Comparison of ENCODE assay signal across 21 cellular contexts in genomic region chr18:44508474-44508873, GRCh38.
DNase-seq lines count a peak whose midpoint lies in the region; ATAC-seq, FAIRE-seq and TF ChIP-seq lines count a peak whose summit lies in the region.
"Had no signal": no experiment of that assay in that cellular context is flagged by ENCODE, and none has a peak within 500 bp of the region (broad histone marks: within the 10 kb centered on the region; RNA-seq: fewer than 3 reads in every experiment).

No MANE protein-coding gene starts in this region.

- H3K9me3 ChIP-seq in OCI-LY3 (ENCODE audit: insufficient read depth, low read length): 0 out of 2 replicates have a peak, but pooled peaks cover 9% of the 10 kb centered on the region
- no peaks in the 10 kb centered on the region for H3K9me3 ChIP-seq in neutrophil
- H3K9me3 ChIP-seq: heart right ventricle, SJSA1, uterus had no signal

- H3K27me3 ChIP-seq in OCI-LY3 (ENCODE audit: low read depth, low read length) (no peaks in the 10 kb centered on the region), neutrophil (no peaks in the 10 kb centered on the region)
- H3K27me3 ChIP-seq: heart right ventricle, neural progenitor cell, uterus had no signal

- peak overlapping the region; percentile 10 for H3K4me3 ChIP-seq in OCI-LY3 (ENCODE audit: low read length)
- H3K4me3 ChIP-seq in neutrophil (ENCODE audit: low read depth in 1 of 2, low read length in 1 of 2): no peak overlapping the region
- H3K4me3 ChIP-seq: heart right ventricle, neural progenitor cell, SJSA1, uterus had no signal

- ATAC-seq in GM18498 (IDR thresholded peaks at IDR 0.05; ENCODE audit: unreplicated experiment) (peak; percentile 28), GM21381 (IDR thresholded peaks at IDR 0.05; ENCODE audit: unreplicated experiment) (peak; percentile 7)
- ATAC-seq: PC-3 had no signal

- no peaks in the 10 kb centered on the region for H4K20me1 ChIP-seq in OCI-LY3 (ENCODE audit: insufficient read depth, low read length)

- peaks cover 34% of the 10 kb centered on the region for H3K4me1 ChIP-seq in OCI-LY3 (ENCODE audit: low read length)
- H3K4me1 ChIP-seq in neutrophil (ENCODE audit: control insufficient read depth in 1 of 2, insufficient read depth in 1 of 2, low read depth in 1 of 2, low read length in 1 of 2): peaks cover 16 to 18% of the 10 kb centered on the region in 2 experiments
- H3K4me1 ChIP-seq: neural progenitor cell, SJSA1, uterus had no signal

- no peak for TF ChIP-seq CTCF in OCI-LY3 (IDR thresholded peaks at IDR 0.05; ENCODE audit: low read depth, low read length)
- TF ChIP-seq CTCF in neutrophil (IDR thresholded peaks at IDR 0.05): no peak
- TF ChIP-seq CTCF in chondrocyte (IDR thresholded peaks at IDR 0.05): no peak

- no peak overlapping the region for H3K27ac Mint-ChIP-seq in chondrocyte (ENCODE audit: unreplicated experiment)
- H3K27ac Mint-ChIP-seq: neural progenitor cell; stimulated activated naive CD8-positive, alpha-beta T cell treated with anti-CD3 and anti-CD28 coated beads, Interleukin-15, Interleukin-2, amounts not matched to agents 100 ng/mL and 50 ng/mL, for 24 hours had no signal

- H3K36me3 Mint-ChIP-seq in chondrocyte (ENCODE audit: low read depth): no peaks in the 10 kb centered on the region
- H3K36me3 Mint-ChIP-seq: neural progenitor cell had no signal

- H3K4me2 ChIP-seq in OCI-LY3 (ENCODE audit: low read length): peak overlapping the region; percentile 59
- H3K4me2 ChIP-seq: neural progenitor cell had no signal

- H3K4me3 Mint-ChIP-seq in chondrocyte (ENCODE audit: unreplicated experiment): no peak overlapping the region
- H3K4me3 Mint-ChIP-seq: neural progenitor cell; stimulated activated naive CD8-positive, alpha-beta T cell treated with anti-CD3 and anti-CD28 coated beads, Interleukin-15, Interleukin-2, amounts not matched to agents 100 ng/mL and 50 ng/mL, for 24 hours had no signal

- no peaks in the 10 kb centered on the region for H3K79me2 ChIP-seq in OCI-LY3 (ENCODE audit: low read length)

- peak overlapping the region; percentile 82 for H3K27ac ChIP-seq in OCI-LY3 (ENCODE audit: low read length)
- H3K27ac ChIP-seq in neutrophil: peak overlapping the region; percentile 68
- H3K27ac ChIP-seq: neural progenitor cell, SJSA1, uterus had no signal

- no peaks in the 10 kb centered on the region for H3K27me3 Mint-ChIP-seq in chondrocyte (ENCODE audit: low read depth)
- H3K27me3 Mint-ChIP-seq: stimulated activated naive CD8-positive, alpha-beta T cell treated with anti-CD3 and anti-CD28 coated beads, Interleukin-15, Interleukin-2, amounts not matched to agents 100 ng/mL and 50 ng/mL, for 24 hours had no signal

- H2AFZ ChIP-seq in OCI-LY3 (ENCODE audit: low read depth, low read length): 0 out of 2 replicates have a peak overlapping the region, but pooled peaks have one; percentile 4
- H2AFZ ChIP-seq: neural progenitor cell had no signal

- H3K9ac ChIP-seq in OCI-LY3 (ENCODE audit: low read length): peak overlapping the region; percentile 11; the same call in 1 of the 2 replicates
- H3K9ac ChIP-seq: neural progenitor cell had no signal

- no peak for TF ChIP-seq POLR2A in H54 (IDR thresholded peaks at IDR 0.05; ENCODE audit: low read depth, low read length)

- H3K9me3 Mint-ChIP-seq in chondrocyte (ENCODE audit: low read depth): no peaks in the 10 kb centered on the region
- H3K9me3 Mint-ChIP-seq: neural progenitor cell had no signal

- no peaks in the 10 kb centered on the region for H3K4me1 Mint-ChIP-seq in chondrocyte (ENCODE audit: low read depth)
- H3K4me1 Mint-ChIP-seq: neural progenitor cell had no signal

- no peak for FAIRE-seq in H54 (lab: Jason Lieb, UNC)
- FAIRE-seq: keratinocyte had no signal

- DNase-seq in NOMO-1 treated with DMSO at 0.1 percent for 48 hours (lab: John Stamatoyannopoulos, UW; ENCODE audit: unreplicated experiment): no peak
- no peak for DNase-seq in chondrocyte (ENCODE audit: low spot score)
- no peak for DNase-seq in H54 (ENCODE audit: insufficient read length, low spot score)
- no peak for DNase-seq in NCI-H2171 treated with DMSO at 0.1 percent for 48 hours (lab: John Stamatoyannopoulos, UW)
- DNase-seq: activated effector memory CD4-positive, alpha-beta T cell treated with anti-CD3 and anti-CD28 coated beads, Interleukin-2, amount 50 U/mL, for 16 hours; COR-L47; effector CD4-positive, alpha-beta T cell; mesendoderm; NCI-H1048; NCI-H69; PC-3; uterus had no signal

- H3K36me3 ChIP-seq in OCI-LY3 (replicated peaks; ENCODE audit: low read depth, low read length): peaks cover 25% of the 10 kb centered on the region
- no peaks in the 10 kb centered on the region for H3K36me3 ChIP-seq in neutrophil
- H3K36me3 ChIP-seq: heart right ventricle, neural progenitor cell, SJSA1, uterus had no signal
